ENCODE assay signal across 9 cellular contexts in genomic region chr19:46000497-46001246, GRCh38. TPM values are rescaled to one million over a fixed set of nuclear protein-coding genes. Genes with fewer than 3 reads are reported as not detected.
DNase-seq lines count a peak whose midpoint lies in the region; ATAC-seq, FAIRE-seq and TF ChIP-seq lines count a peak whose summit lies in the region.
"Had no signal": no experiment of that assay in that cellular context is flagged by ENCODE, and none has a peak within 500 bp of the region (broad histone marks: within the 10 kb centered on the region; RNA-seq: fewer than 3 reads in every experiment).

No MANE protein-coding gene starts in this region.

- no peak for TF ChIP-seq RAD21 in GM12878 (IDR thresholded peaks at IDR 0.05; ENCODE audit: insufficient read depth, low read depth, low read length)

- no peak overlapping the region; the same call in 1 of the 2 replicates for H2AFZ ChIP-seq in GM12878 (ENCODE audit: control insufficient read depth, low read depth, low read length)

- peaks cover 6% of the 10 kb centered on the region for H3K79me2 ChIP-seq in GM12878 (ENCODE audit: control insufficient read depth, insufficient read depth, low read length)

- WGBS in GM12878 (ENCODE audit: insufficient coverage, insufficient replicate concordance, low lambda C conversion rate, missing lambda C conversion rate): 3% methylated on average over 34 of the region's 34 CpGs

- FAIRE-seq in GM12878 (lab: Jason Lieb, UNC): peak; percentile 31

- no peak for TF ChIP-seq EP300 in GM12878 (IDR thresholded peaks at IDR 0.05; ENCODE audit: borderline replicate concordance in 1 of 2, control insufficient read depth in 1 of 2, low read depth in 2 of 2, low read length in 2 of 2)

- in situ Hi-C loops in GM12878 (cut with MboI): no loop called here

- H3K27me3 ChIP-seq in GM12878 (replicated peaks in 1 of 2; ENCODE audit: control insufficient read depth in 2 of 2, insufficient read depth in 2 of 2, low read length in 1 of 2) (no peaks in the 10 kb centered on the region), tibial artery (peaks cover 0 to 23% of the 10 kb centered on the region in 2 donors)

- POLR2A ChIA-PET in HEK293 (lab: Yijun Ruan, JAX): interaction anchor here (1.1 kb wide), 1 partner anchor 52 kb away, joined by 5 read pairs; no protein-coding TSS in a partner anchor
- POLR2A ChIA-PET in GM12878 (lab: Charles Lee): no interaction called here

- H3K4me2 ChIP-seq in GM12878 (ENCODE audit: control insufficient read depth, insufficient read depth): peak overlapping the region; percentile 74

- RAD21 ChIA-PET in GM12878 (lab: Charles Lee; ENCODE audit: unreplicated experiment): no interaction called here

- CTCF ChIA-PET in HEK293 (lab: Yijun Ruan, JAX): interaction anchor here (0.7 to 1.2 kb wide), 2 partner anchors 9 to 10 kb away, joined by 3 to 4 read pairs; no protein-coding TSS in a partner anchor
- CTCF ChIA-PET in GM12878 (lab: Yijun Ruan, JAX): interaction anchor here (1.1 to 2.3 kb wide), 3 partner anchors 9 to 183 kb away, joined by 4 to 7 read pairs (median 4); no protein-coding TSS in a partner anchor

- no peaks in the 10 kb centered on the region for H4K20me1 ChIP-seq in GM12878 (ENCODE audit: control insufficient read depth, insufficient read depth)

- TF ChIP-seq POLR2A in GM12878 (IDR thresholded peaks at IDR 0.05; ENCODE audit: low read depth, low read length): no peak

- no peak for TF ChIP-seq CTCF in HEK293 (tag by site-specific recombination; IDR thresholded peaks at IDR 0.05)
- TF ChIP-seq CTCF in GM12878 (IDR thresholded peaks at IDR 0.05 in 2 of 3, conservative IDR thresholded peaks at IDR 0.05 in 1 of 3; ENCODE audit: control insufficient read depth in 2 of 3, extremely low read depth in 1 of 3, insufficient read depth in 1 of 3, low read depth in 3 of 3, low read length in 3 of 3): no peak
- no peak for TF ChIP-seq CTCF in tibial artery (IDR thresholded peaks at IDR 0.05)

- no peak overlapping the region for H3K27ac ChIP-seq in HEK293 (ENCODE audit: extremely low read depth, low read depth, low read length)
- no peak overlapping the region for H3K27ac ChIP-seq in GM12878 (ENCODE audit: control insufficient read depth, insufficient read depth)
- H3K27ac ChIP-seq in tibial artery: no peak overlapping the region
- H3K27ac ChIP-seq: skin epidermis had no signal

- peaks cover 13% of the 10 kb centered on the region for H3K4me1 ChIP-seq in HEK293 (ENCODE audit: control insufficient read depth, insufficient read depth, low read length)
- H3K4me1 ChIP-seq in GM12878 (ENCODE audit: control insufficient read depth, insufficient read depth, low read length): peaks cover 14% of the 10 kb centered on the region
- H3K4me1 ChIP-seq in tibial artery: peaks cover 0 to 23% (median 19%) of the 10 kb centered on the region in 4 donors

- no peak overlapping the region; the same call in 1 of the 2 replicates for H3K9ac ChIP-seq in GM12878 (ENCODE audit: control insufficient read depth, insufficient read depth, low read length)

- no TSS peak for BruUV-seq in GM12878 (replicated peaks; lab: Mats Ljungman, UMichigan)

- peak; percentile 98 for ATAC-seq in GM12878

- intact Hi-C loops in GM12878 (cut with micrococcal nuclease; ENCODE audit: unreplicated experiment): no loop called here
- intact Hi-C loops in tibial artery (cut with DNase I; ENCODE audit: low total_unique reads): no loop called here

- SMC1A ChIA-PET in GM12878 (lab: Charles Lee; ENCODE audit: uncharacterized antibody, unreplicated experiment): no interaction called here

- peaks cover 4 to 9% of the 10 kb centered on the region in 2 experiments; a peak in 2 of 3 replicates for H3K36me3 ChIP-seq in HEK293 (ENCODE audit: control insufficient read depth in 2 of 2, insufficient read depth in 1 of 2, low read length in 2 of 2)
- no peaks in the 10 kb centered on the region for H3K36me3 ChIP-seq in GM12878 (ENCODE audit: control insufficient read depth in 2 of 2, insufficient read depth in 2 of 2, low read length in 1 of 2)
- peaks cover 0 to 21% (median 19%) of the 10 kb centered on the region in 3 donors for H3K36me3 ChIP-seq in tibial artery

- DNase-seq in T-helper 2 cell: peak; percentile 44 to 85 (median 61)
- no peak for DNase-seq in GM12878 (ENCODE audit: low read depth, low spot score)
- DNase-seq in islet precursor cell: peak; percentile 75
- DNase-seq in stimulated activated CD4-positive, alpha-beta T cell treated with anti-CD3 and anti-CD28 coated beads, TNF-alpha, amount 100 ng/mL, for 48 hours (ENCODE audit: low read depth in 3 of 3): peak in 2 of 3 donors; percentile 26 to 66
- DNase-seq in UCSD-AML1 (lab: John Stamatoyannopoulos, UW; ENCODE audit: unreplicated experiment): no peak
- DNase-seq in tibial artery: no peak
- DNase-seq in RPMI8226: no peak

- H3K4me3 ChIP-seq in HEK293 (ENCODE audit: low read depth, low read length): peak overlapping the region; percentile 21
- peak overlapping the region; percentile 47; the same call in 1 of the 2 replicates for H3K4me3 ChIP-seq in GM12878
- H3K4me3 ChIP-seq in tibial artery: peak overlapping the region in 1 of 2 donors; percentile 18

- H3K9me3 ChIP-seq in HEK293 (ENCODE audit: control insufficient read depth, insufficient read depth, low read depth, low read length): no peaks in the 10 kb centered on the region
- H3K9me3 ChIP-seq in GM12878 (replicated peaks; ENCODE audit: control insufficient read depth, insufficient read depth, low read length): no peaks in the 10 kb centered on the region; the same call in 2 of the 3 replicates
- no peaks in the 10 kb centered on the region for H3K9me3 ChIP-seq in tibial artery

RNA-seq across cellular contexts. Expression of gene CCDC61, which starts 5.4 kb away (rescaled TPM):
- total RNA-seq in GM12878 (2013; cell fraction: nucleolus; rRNA removed): 7.3 and 12.3 TPM in 2 replicates
- total RNA-seq in GM12878 (2014; rRNA removed): 15.7 and 16.3 TPM in 2 replicates
- 7.5 and 8.3 TPM in 2 replicates for total RNA-seq in GM12878 (2014; rRNA removed; fragmentation: Illumina TruSeq; extraction: Trizol)
- 27.1 and 27.3 TPM in 2 replicates for total RNA-seq in GM12878 (2021)
- 4.8 TPM for polyA plus RNA-seq in GM12878 (2011; ENCODE audit: low read depth)
- polyA plus RNA-seq in GM12878 (2011; rRNA removed): 5.4 and 11.5 TPM in 2 replicates
- polyA plus RNA-seq in GM12878 (2011; cell fraction: cytosol; rRNA removed): 12.2 and 14.1 TPM in 2 replicates
- 31.5 and 42.1 TPM in 2 replicates for polyA plus RNA-seq in GM12878 (2011; cell fraction: nucleus; rRNA removed)
- polyA plus RNA-seq in GM12878 (2012): 15.4 and 15.8 TPM in 2 replicates
- polyA plus RNA-seq in GM12878 (2014; fragmentation: Illumina TruSeq; extraction: Trizol): 1.1 and 8.3 TPM in 2 replicates
- polyA plus RNA-seq in GM12878 (2014; fragmentation: Nextera tagmentation; extraction: Ambion mirVana): under 1 TPM; 0.27 to 0.95 TPM
- 21.5 and 22.9 TPM in 2 replicates for polyA plus RNA-seq in GM12878 (2014; rRNA removed)
- polyA plus RNA-seq in GM12878 (2016; fragmentation: Nextera tagmentation; extraction: Ambion mirVana): 1 to 10 TPM; 1.7 to 9.1 TPM
- 4.5 and 9.0 TPM in 2 replicates for polyA minus RNA-seq in GM12878 (2011; rRNA and poly(A)+ RNA removed)
- polyA minus RNA-seq in GM12878 (2011; cell fraction: cytosol; rRNA and poly(A)+ RNA removed): 5.1 and 5.2 TPM in 2 replicates
- polyA minus RNA-seq in GM12878 (2011; cell fraction: nucleus; rRNA and poly(A)+ RNA removed): 9.6 and 19.8 TPM in 2 replicates

RNA-seq across cellular contexts. Expression of gene PGLYRP1, which starts 22.2 kb away (rescaled TPM):
- not detected in 2 replicates for total RNA-seq in GM12878 (2013; cell fraction: nucleolus; rRNA removed)
- total RNA-seq in GM12878 (2014; rRNA removed) (not detected in 2 replicates), GM12878 (2014; rRNA removed; fragmentation: Illumina TruSeq; extraction: Trizol) (not detected in 2 replicates), GM12878 (2021) (not detected in 2 replicates)
- not detected for polyA plus RNA-seq in GM12878 (2011; ENCODE audit: low read depth)
- polyA plus RNA-seq in GM12878 (2011; rRNA removed) (not detected in 2 replicates), GM12878 (2014; fragmentation: Illumina TruSeq; extraction: Trizol) (not detected in 2 replicates), GM12878 (2014; fragmentation: Nextera tagmentation; extraction: Ambion mirVana) (not detected), GM12878 (2014; rRNA removed) (not detected in 2 replicates), GM12878 (2016; fragmentation: Nextera tagmentation; extraction: Ambion mirVana) (under 1 TPM in 1 of 2 experiments, not detected in 1; 0.30 TPM)
- polyA plus RNA-seq in GM12878 (2011; cell fraction: cytosol; rRNA removed): not detected in 2 replicates
- polyA plus RNA-seq in GM12878 (2011; cell fraction: nucleus; rRNA removed): not detected in 2 replicates
- 0.18 and 0.24 TPM in 2 replicates for polyA plus RNA-seq in GM12878 (2012)
- polyA minus RNA-seq in GM12878 (2011; rRNA and poly(A)+ RNA removed): not detected in 2 replicates
- not detected in 2 replicates for polyA minus RNA-seq in GM12878 (2011; cell fraction: cytosol; rRNA and poly(A)+ RNA removed)
- polyA minus RNA-seq in GM12878 (2011; cell fraction: nucleus; rRNA and poly(A)+ RNA removed): not detected in 2 replicates

RNA-seq across cellular contexts. Expression of gene NOVA2, which starts 27.0 kb away (rescaled TPM):
- not detected in 2 replicates for total RNA-seq in GM12878 (2013; cell fraction: nucleolus; rRNA removed)
- total RNA-seq in GM12878 (2014; rRNA removed) (not detected in 2 replicates), GM12878 (2014; rRNA removed; fragmentation: Illumina TruSeq; extraction: Trizol) (under 0.01 TPM in 1 of 2 replicates, not detected in the other), GM12878 (2021) (0.03 and 0.44 TPM in 2 replicates)
- not detected for polyA plus RNA-seq in GM12878 (2011; ENCODE audit: low read depth)
- polyA plus RNA-seq in GM12878 (2011; rRNA removed) (not detected in 2 replicates), GM12878 (2014; fragmentation: Illumina TruSeq; extraction: Trizol) (0.03 TPM in 2 replicates), GM12878 (2014; fragmentation: Nextera tagmentation; extraction: Ambion mirVana) (under 1 TPM in 1 of 2 experiments, not detected in 1; under 0.01 TPM), GM12878 (2014; rRNA removed) (0.05 TPM in 1 of 2 replicates, not detected in the other), GM12878 (2016; fragmentation: Nextera tagmentation; extraction: Ambion mirVana) (under 1 TPM in 1 of 2 experiments, not detected in 1; 0.03 TPM)
- not detected in 2 replicates for polyA plus RNA-seq in GM12878 (2011; cell fraction: cytosol; rRNA removed)
- not detected in 2 replicates for polyA plus RNA-seq in GM12878 (2011; cell fraction: nucleus; rRNA removed)
- polyA plus RNA-seq in GM12878 (2012): 0.01 and 0.03 TPM in 2 replicates
- not detected in 2 replicates for polyA minus RNA-seq in GM12878 (2011; rRNA and poly(A)+ RNA removed)
- not detected in 2 replicates for polyA minus RNA-seq in GM12878 (2011; cell fraction: cytosol; rRNA and poly(A)+ RNA removed)
- polyA minus RNA-seq in GM12878 (2011; cell fraction: nucleus; rRNA and poly(A)+ RNA removed): not detected in 2 replicates

RNA-seq across cellular contexts. Expression of gene IGFL4, which starts 40.1 kb away (rescaled TPM):
- total RNA-seq in GM12878 (2013; cell fraction: nucleolus; rRNA removed): not detected in 2 replicates
- not detected in 2 replicates for total RNA-seq in GM12878 (2014; rRNA removed)
- not detected in 2 replicates for total RNA-seq in GM12878 (2014; rRNA removed; fragmentation: Illumina TruSeq; extraction: Trizol)
- not detected in 2 replicates for total RNA-seq in GM12878 (2021)
- polyA plus RNA-seq in GM12878 (2011; ENCODE audit: low read depth): not detected
- polyA plus RNA-seq in GM12878 (2011; rRNA removed): not detected in 2 replicates
- not detected in 2 replicates for polyA plus RNA-seq in GM12878 (2011; cell fraction: cytosol; rRNA removed)
- polyA plus RNA-seq in GM12878 (2011; cell fraction: nucleus; rRNA removed): not detected in 2 replicates
- polyA plus RNA-seq in GM12878 (2012): not detected in 2 replicates
- polyA plus RNA-seq in GM12878 (2014; fragmentation: Illumina TruSeq; extraction: Trizol): not detected in 2 replicates
- not detected for polyA plus RNA-seq in GM12878 (2014; fragmentation: Nextera tagmentation; extraction: Ambion mirVana)
- not detected in 2 replicates for polyA plus RNA-seq in GM12878 (2014; rRNA removed)
- not detected for polyA plus RNA-seq in GM12878 (2016; fragmentation: Nextera tagmentation; extraction: Ambion mirVana)
- polyA minus RNA-seq in GM12878 (2011; rRNA and poly(A)+ RNA removed): not detected in 2 replicates
- not detected in 2 replicates for polyA minus RNA-seq in GM12878 (2011; cell fraction: cytosol; rRNA and poly(A)+ RNA removed)
- polyA minus RNA-seq in GM12878 (2011; cell fraction: nucleus; rRNA and poly(A)+ RNA removed): not detected in 2 replicates

Comparison
In these comparisons a context has a peak if more than half of its experiments do, and no peak if none do; other contexts are left out.
1. DNase-seq: peak in T-helper 2 cell (5 of 5), islet precursor cell (single experiment) and stimulated activated CD4-positive, alpha-beta T cell treated with anti-CD3 and anti-CD28 coated beads, TNF-alpha, amount 100 ng/mL, for 48 hours (2 of 3); none in GM12878 (single experiment), UCSD-AML1 (single experiment), tibial artery (0 of 2) and RPMI8226 (single experiment).